Comparison of ENCODE assay signal across 8 cellular contexts in the genomic region with DNA sequence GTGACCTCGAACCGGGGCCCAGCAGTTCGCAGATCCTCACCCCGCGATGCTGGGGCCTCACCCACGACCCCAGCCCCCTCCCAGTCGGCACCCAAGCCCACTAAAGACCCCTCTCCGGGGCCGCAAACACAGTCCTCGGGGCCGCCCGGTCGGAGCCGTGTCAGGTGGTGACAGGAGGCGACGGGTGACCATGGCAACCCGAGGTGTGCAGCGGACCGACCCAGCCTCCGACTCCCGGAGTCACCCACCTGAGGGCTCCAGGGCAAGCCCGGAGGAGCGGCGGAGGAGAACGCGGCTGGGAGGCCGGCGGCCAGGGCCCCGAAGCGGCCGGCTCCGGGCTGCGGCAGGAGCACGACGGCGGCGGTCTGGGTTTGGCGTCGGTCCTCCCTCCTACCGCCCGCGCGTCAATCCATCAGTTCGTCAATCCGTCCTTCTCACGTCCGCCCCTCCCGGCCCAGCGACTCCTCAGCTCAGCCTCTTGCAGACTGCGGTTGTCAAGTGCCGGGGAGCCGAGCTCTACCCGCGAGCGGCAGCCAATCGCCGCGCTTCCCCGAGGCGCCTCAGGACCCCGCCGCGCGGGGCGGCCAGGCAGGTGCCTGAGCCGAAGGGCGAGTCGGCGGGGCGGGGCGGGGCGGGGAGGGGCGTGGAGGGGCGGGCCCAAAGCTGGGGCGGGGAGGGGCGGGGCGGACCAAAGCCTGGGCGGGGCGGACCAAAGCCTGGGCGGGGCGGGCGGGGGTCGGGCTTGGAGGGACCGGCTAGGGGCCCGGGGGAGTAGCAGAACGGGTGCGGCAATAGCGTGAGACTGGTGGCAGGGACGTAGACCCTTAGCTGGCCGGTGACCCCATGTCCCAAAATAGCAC. TPM values are rescaled to one million over a fixed set of nuclear protein-coding genes. Genes with fewer than 3 reads are reported as not detected.
DNase-seq lines count a peak whose midpoint lies in the region; ATAC-seq, FAIRE-seq and TF ChIP-seq lines count a peak whose summit lies in the region.

A gene (minus strand): TSS at position 489 of the 860 bp plus-strand sequence. CDS start 18,590 bp downstream, outside the sequence.

- peak; percentile 92 for ATAC-seq in GM21367 (IDR thresholded peaks at IDR 0.05; ENCODE audit: unreplicated experiment)

- 3% methylated on average over 27 of the region's 90 CpGs; no CpG with 5 or more reads in 1 of the 2 experiments for WGBS in H1 (ENCODE audit: extremely low coverage in 1 of 2, insufficient coverage in 1 of 2, insufficient read length in 1 of 2, insufficient replicate concordance in 2 of 2, low coverage in 1 of 2, low lambda C conversion rate in 2 of 2, missing lambda C conversion rate in 1 of 2), 2 experiments
- under 1% methylated on average over 40 of the region's 90 CpGs for WGBS in mesenchymal stem cell

- H3K79me1 ChIP-seq in H1 (ENCODE audit: low read depth, low read length) (no peaks in the 10 kb centered on the region; the same call in 1 of the 2 replicates), mesenchymal stem cell (replicated peaks; ENCODE audit: low read length, poor library complexity, severe bottlenecking) (no peaks in the 10 kb centered on the region)

- H4K20me1 ChIP-seq in H1 (replicated peaks in 1 of 2; ENCODE audit: control insufficient read depth in 1 of 2, insufficient read depth in 2 of 2, low read length in 2 of 2): no peaks in the 10 kb centered on the region

- peaks cover 7% of the 10 kb centered on the region; the same call in 1 of the 2 replicates for H3K23me2 ChIP-seq in H1 (ENCODE audit: low read depth, low read length)

- POLR2A ChIA-PET in H1 (lab: Charles Lee; ENCODE audit: partially characterized antibody): interaction anchor here (0.5 to 2.7 kb wide), 7 partner anchors 8 to 58 kb away, joined by 3 to 10 read pairs (median 3); no protein-coding TSS in a partner anchor

- H3K27ac ChIP-seq in H1 (ENCODE audit: low read depth, low read length): no peak within 1 kb of the TSS
- peak within 1 kb of the TSS; percentile 53 for H3K27ac ChIP-seq in mesenchymal stem cell (ENCODE audit: low read length, poor library complexity, severe bottlenecking)

- no peak for FAIRE-seq in H1 (lab: Jason Lieb, UNC)

- H3K4me3 ChIP-seq in H1 (ENCODE audit: extremely low read depth in 1 of 4, insufficient read depth in 2 of 4, low read depth in 3 of 4, low read length in 4 of 4) (peak within 1 kb of the TSS; percentile 77 to 86 (median 84)), mesenchymal stem cell (ENCODE audit: insufficient read depth in 1 of 2, low read depth in 1 of 2, low read length in 2 of 2) (peak within 1 kb of the TSS; percentile 88 to 99)

- peak within 1 kb of the TSS; percentile 100 for H2AFZ ChIP-seq in H1 (ENCODE audit: low read length)
- H2AFZ ChIP-seq in mesenchymal stem cell (ENCODE audit: low read depth, low read length): peak within 1 kb of the TSS; percentile 67

- TF ChIP-seq POLR2A in H1 (IDR thresholded peaks at IDR 0.05; ENCODE audit: control extremely low read depth in 1 of 2, low read depth in 2 of 2, low read length in 2 of 2): peak; percentile 59 to 86

- H2BK5ac ChIP-seq in H1 (ENCODE audit: low read depth, low read length) (peak within 1 kb of the TSS; percentile 52; the same call in 1 of the 2 replicates), mesenchymal stem cell (ENCODE audit: low read depth, low read length, poor library complexity, severe bottlenecking) (no peak within 1 kb of the TSS)

- H4K91ac ChIP-seq in H1 (replicated peaks; ENCODE audit: insufficient read length, low read length) (no peak within 1 kb of the TSS), mesenchymal stem cell (ENCODE audit: low read length) (peak within 1 kb of the TSS; percentile 43)

- TF ChIP-seq RAD21 in H1 (IDR thresholded peaks at IDR 0.05 in 1 of 2, conservative IDR thresholded peaks at IDR 0.05 in 1 of 2; ENCODE audit: low read depth in 2 of 2, low read length in 2 of 2): no peak

- peak within 1 kb of the TSS; percentile 36 to 57 (median 42); a peak in 6 of 7 replicates for H3K9ac ChIP-seq in H1 (replicated peaks in 1 of 4; ENCODE audit: extremely low read depth in 1 of 4, low read depth in 3 of 4, low read length in 3 of 4)
- peak within 1 kb of the TSS; percentile 95 for H3K9ac ChIP-seq in mesenchymal stem cell (ENCODE audit: low read length)

- H2BK120ac ChIP-seq in H1 (replicated peaks; ENCODE audit: low read depth, low read length) (no peak within 1 kb of the TSS), mesenchymal stem cell (ENCODE audit: low read depth, low read length) (peak within 1 kb of the TSS; percentile 79)

- no peak within 1 kb of the TSS for H3K4ac ChIP-seq in H1 (replicated peaks; ENCODE audit: insufficient read length, low read depth, low read length)
- peak within 1 kb of the TSS; percentile 67 to 94 for H3K4ac ChIP-seq in mesenchymal stem cell (ENCODE audit: low read depth in 1 of 2, low read length in 2 of 2)

- TF ChIP-seq CTCF in H1 (IDR thresholded peaks at IDR 0.05; ENCODE audit: control extremely low read depth in 1 of 3, insufficient read depth in 1 of 3, low read depth in 1 of 3, low read length in 3 of 3): no peak

- H3K18ac ChIP-seq in H1 (ENCODE audit: extremely low read depth, low read length) (no peak within 1 kb of the TSS; the same call in 1 of the 2 replicates), mesenchymal stem cell (ENCODE audit: low read depth in 1 of 2, low read length in 2 of 2) (peak within 1 kb of the TSS; percentile 59 to 90)

- H3K23ac ChIP-seq in H1 (ENCODE audit: insufficient read length) (no peak within 1 kb of the TSS), mesenchymal stem cell (ENCODE audit: low read length in 2 of 2) (peak within 1 kb of the TSS in 1 of 2 experiments; percentile 16)

- no peak within 1 kb of the TSS for H2BK15ac ChIP-seq in H1 (ENCODE audit: low read length)
- no peak within 1 kb of the TSS for H2BK15ac ChIP-seq in mesenchymal stem cell (ENCODE audit: low read depth, poor library complexity, severe bottlenecking)

- CTCF ChIA-PET in H1 (lab: Charles Lee; ENCODE audit: partially characterized antibody): interaction anchor here (1.0 to 1.5 kb wide), 2 partner anchors 25 to 217 kb away, joined by 3 to 4 read pairs; no protein-coding TSS in a partner anchor

- H3K36me3 ChIP-seq in H1 (ENCODE audit: control insufficient read depth in 2 of 4, insufficient read depth in 4 of 4, low read length in 3 of 4) (no peaks in the 10 kb centered on the region), mesenchymal stem cell (ENCODE audit: control insufficient read depth in 1 of 2, insufficient read depth in 2 of 2, low read depth in 1 of 2, low read length in 2 of 2) (no peaks in the 10 kb centered on the region)

- H2AK5ac ChIP-seq in H1 (ENCODE audit: low read depth, low read length) (no peak within 1 kb of the TSS), mesenchymal stem cell (ENCODE audit: low read length, severe bottlenecking) (no peak within 1 kb of the TSS)

- peak within 1 kb of the TSS; percentile 75 to 96 for H3K4me2 ChIP-seq in H1 (ENCODE audit: insufficient read depth in 1 of 2, low read depth in 2 of 2, low read length in 2 of 2)
- peak within 1 kb of the TSS; percentile 79 for H3K4me2 ChIP-seq in mesenchymal stem cell (ENCODE audit: low read length, poor library complexity, severe bottlenecking)

- H3K9me3 ChIP-seq in H1 (ENCODE audit: insufficient read depth in 2 of 2, low read depth in 1 of 2, low read length in 1 of 2) (no peaks in the 10 kb centered on the region), mesenchymal stem cell (ENCODE audit: control insufficient read depth, low read length) (no peaks in the 10 kb centered on the region)

- H3K27me3 ChIP-seq in H1 (replicated peaks in 1 of 4; ENCODE audit: control insufficient read depth in 3 of 4, extremely low read depth in 1 of 4, insufficient read depth in 3 of 4, low read length in 3 of 4) (no peaks in the 10 kb centered on the region), mesenchymal stem cell (ENCODE audit: control insufficient read depth in 1 of 2, insufficient read depth in 1 of 2, low read length in 2 of 2) (no peaks in the 10 kb centered on the region)

- TF ChIP-seq EP300 in H1 (IDR thresholded peaks at IDR 0.05; ENCODE audit: borderline replicate concordance in 1 of 2, low read depth in 2 of 2, low read length in 2 of 2): no peak

- H2BK12ac ChIP-seq in H1 (ENCODE audit: low read depth, low read length) (no peak within 1 kb of the TSS), mesenchymal stem cell (ENCODE audit: low read length in 2 of 2) (peak within 1 kb of the TSS in 1 of 2 experiments; percentile 15)

- DNase-seq in COLO829 (ENCODE audit: low spot score) (peak; percentile 90), HT1080 (ENCODE audit: low read depth) (peak; percentile 91), NOMO-1 (lab: John Stamatoyannopoulos, UW; ENCODE audit: unreplicated experiment in 2 of 2) (peak; percentile 92 to 96), H1 (ENCODE audit: low read depth in 1 of 2, low spot score in 2 of 2) (peak; percentile 88 to 93), mesenchymal stem cell (peak; percentile 94)
- peak; percentile 75 to 90 (median 87) for DNase-seq in activated CD8-positive, alpha-beta memory T cell treated with anti-CD3 and anti-CD28 coated beads for 48 hours (ENCODE audit: low read depth in 2 of 3, low spot score in 2 of 3)
- peak; percentile 86 for DNase-seq in stimulated activated CD8-positive, alpha-beta memory T cell treated with anti-CD3 and anti-CD28 coated beads, Interleukin-12 subunit alpha, Interleukin-12 subunit beta, amount 100 ng/mL, for 24 hours (ENCODE audit: extremely low read depth)

- H3K4me1 ChIP-seq in H1 (replicated peaks in 1 of 4; ENCODE audit: control insufficient read depth in 3 of 4, insufficient read depth in 4 of 4, low read length in 3 of 4): no peaks in the 10 kb centered on the region
- no peaks in the 10 kb centered on the region for H3K4me1 ChIP-seq in mesenchymal stem cell (ENCODE audit: control insufficient read depth, insufficient read depth, low read depth, low read length)

- no peak within 1 kb of the TSS for H4K5ac ChIP-seq in H1 (ENCODE audit: insufficient read length, low read depth, low read length)

- no peak within 1 kb of the TSS for H3K56ac ChIP-seq in H1 (replicated peaks; ENCODE audit: insufficient read length, low read depth, low read length)

- H4K8ac ChIP-seq in H1 (ENCODE audit: extremely low read depth, insufficient read depth, low read length) (0 out of 2 replicates have a peak within 1 kb of the TSS, but pooled peaks have one; percentile 36), mesenchymal stem cell (ENCODE audit: low read length) (peak within 1 kb of the TSS; percentile 60)

- H3K79me2 ChIP-seq in H1 (ENCODE audit: control insufficient read depth in 1 of 2, insufficient read depth in 2 of 2, low read length in 2 of 2): peaks cover 0 to 8% of the 10 kb centered on the region in 2 experiments; a peak in 1 of 4 replicates

- no peak within 1 kb of the TSS for H3K14ac ChIP-seq in H1 (ENCODE audit: insufficient read length)
- peak within 1 kb of the TSS; percentile 11 to 90 for H3K14ac ChIP-seq in mesenchymal stem cell (ENCODE audit: low read length in 2 of 2)

- H2BK20ac ChIP-seq in H1 (ENCODE audit: low read length): no peak within 1 kb of the TSS

RNA-seq across cellular contexts. Expression of the gene that starts here (rescaled TPM):
- total RNA-seq in HT1080 (2014; rRNA removed; shearing (Covaris generic)): 9.2 and 16.6 TPM in 2 replicates
- polyA plus RNA-seq in HT1080 (2015; cell fraction: cytosol; rRNA removed): 4.1 and 5.6 TPM in 2 replicates
- polyA plus RNA-seq in HT1080 (2015; cell fraction: nucleus; rRNA removed): 11.4 and 12.9 TPM in 2 replicates
- total RNA-seq in H1 (2021; fragmentation: NEBNext Ultra II Directional; extraction: Animal tissue kit (Norgen Biotek cat#: 25700)): 6.7 and 7.2 TPM in 2 replicates
- polyA plus RNA-seq in H1 (2011; rRNA removed): 1.2 and 1.9 TPM in 2 replicates
- polyA plus RNA-seq in H1 (2011; cell fraction: cytosol; rRNA removed): 2.3 TPM
- polyA plus RNA-seq in H1 (2011; cell fraction: nucleus; rRNA removed): 1.1 TPM
- 2.3 to 3.8 TPM (median 2.9 TPM) in 4 replicates for polyA plus RNA-seq in H1 (2012, experiment 1 of 2)
- polyA plus RNA-seq in H1 (2012, experiment 2 of 2): 0.21 TPM
- polyA plus RNA-seq in H1 (2013, experiment 1 of 2): 2.7 TPM
- polyA plus RNA-seq in H1 (2013, experiment 2 of 2): 2.4 TPM
- 3.6 and 5.9 TPM in 2 replicates for polyA minus RNA-seq in H1 (2011; rRNA and poly(A)+ RNA removed)
- 4.7 TPM for polyA minus RNA-seq in H1 (2011; cell fraction: cytosol; rRNA and poly(A)+ RNA removed)
- polyA minus RNA-seq in H1 (2011; cell fraction: nucleus; rRNA and poly(A)+ RNA removed): 5.0 TPM
- 10.2 TPM for polyA plus RNA-seq in mesenchymal stem cell (2013, experiment 1 of 2)
- polyA plus RNA-seq in mesenchymal stem cell (2013, experiment 2 of 2): 10.1 TPM
